In genomic region chr14:56119221-56119967, GRCh38 we compare ENCODE assay signal across 8 cellular contexts. TPM values are rescaled to one million over a fixed set of nuclear protein-coding genes. Genes with fewer than 3 reads are reported as not detected.
DNase-seq lines count a peak whose midpoint lies in the region; ATAC-seq and TF ChIP-seq lines count a peak whose summit lies in the region.

No MANE protein-coding gene starts in this region.

- WGBS in mesenchymal stem cell = under 1% methylated on average over 30 of the region's 49 CpGs

- peak overlapping the region; percentile 91 for H3K4me2 ChIP-seq in mesenchymal stem cell (ENCODE audit: low read length, poor library complexity, severe bottlenecking)

- TF ChIP-seq CTCF in endothelial cell (IDR thresholded peaks at IDR 0.05; ENCODE audit: unreplicated experiment) = no peak

- H3K9me3 Mint-ChIP-seq in endothelial cell (ENCODE audit: unreplicated experiment) = no peaks in the 10 kb centered on the region

- H3K4me1 Mint-ChIP-seq in endothelial cell (ENCODE audit: unreplicated experiment) = peaks cover 38% of the 10 kb centered on the region

- peak overlapping the region; percentile 50 for H4K91ac ChIP-seq in mesenchymal stem cell (ENCODE audit: low read length)

- H3K4me3 Mint-ChIP-seq in endothelial cell (ENCODE audit: unreplicated experiment) = peak overlapping the region; percentile 97

- H3K18ac ChIP-seq in mesenchymal stem cell (ENCODE audit: low read depth in 1 of 2, low read length in 2 of 2) = peak overlapping the region; percentile 61 to 92

- H3K27me3 ChIP-seq in mesenchymal stem cell (ENCODE audit: control insufficient read depth in 1 of 2, insufficient read depth in 1 of 2, low read length in 2 of 2) (no peaks in the 10 kb centered on the region), subcutaneous abdominal adipose tissue (ENCODE audit: control insufficient read depth in 5 of 5, insufficient read depth in 4 of 5, low read length in 5 of 5) (no peaks in the 10 kb centered on the region)

- no peak overlapping the region for H2AFZ ChIP-seq in mesenchymal stem cell (ENCODE audit: low read depth, low read length)

- DNase-seq in AML-193 (lab: John Stamatoyannopoulos, UW) (peak; percentile 13 to 39), NCI-H1105 (lab: John Stamatoyannopoulos, UW) (peak; percentile 30), endothelial cell (ENCODE audit: low spot score) (peak; percentile 63), mesenchymal stem cell (peak; percentile 53), NCI-H1048 (lab: John Stamatoyannopoulos, UW) (no peak)
- peak; percentile 5 to 11 for DNase-seq in activated CD4-positive, alpha-beta T cell treated with anti-CD3 and anti-CD28 coated beads, Interleukin-2, amount 50 U/mL, for 4 hours

- H3K27ac Mint-ChIP-seq in endothelial cell (ENCODE audit: unreplicated experiment) = peak overlapping the region; percentile 81

- H3K27ac ChIP-seq in mesenchymal stem cell (ENCODE audit: low read length, poor library complexity, severe bottlenecking) (no peak overlapping the region), subcutaneous abdominal adipose tissue (ENCODE audit: low read depth, low read length) (peak overlapping the region; percentile 60)

- no peak overlapping the region for H3K23ac ChIP-seq in mesenchymal stem cell (ENCODE audit: low read length in 2 of 2)

- peak overlapping the region; percentile 93 for H2BK120ac ChIP-seq in mesenchymal stem cell (ENCODE audit: low read depth, low read length)

- peak overlapping the region; percentile 29 to 96 for H3K14ac ChIP-seq in mesenchymal stem cell (ENCODE audit: low read length in 2 of 2)

- H2BK12ac ChIP-seq in mesenchymal stem cell (ENCODE audit: low read length in 2 of 2) = peak overlapping the region in 1 of 2 experiments; percentile 35

- H3K9ac ChIP-seq in mesenchymal stem cell (ENCODE audit: low read length) = peak overlapping the region; percentile 84
- peak overlapping the region; percentile 50 to 76 (median 59) for H3K9ac ChIP-seq in subcutaneous abdominal adipose tissue (ENCODE audit: low read length in 5 of 5)

- H3K4ac ChIP-seq in mesenchymal stem cell (ENCODE audit: low read depth in 1 of 2, low read length in 2 of 2) = peak overlapping the region in 1 of 2 experiments; percentile 73

- H3K27me3 Mint-ChIP-seq in endothelial cell (ENCODE audit: unreplicated experiment) = peaks cover 8% of the 10 kb centered on the region

- no peak overlapping the region for H4K8ac ChIP-seq in mesenchymal stem cell (ENCODE audit: low read length)

- H3K36me3 ChIP-seq in mesenchymal stem cell (ENCODE audit: control insufficient read depth in 1 of 2, insufficient read depth in 2 of 2, low read depth in 1 of 2, low read length in 2 of 2) (no peaks in the 10 kb centered on the region), subcutaneous abdominal adipose tissue (ENCODE audit: control insufficient read depth in 5 of 5, insufficient read depth in 5 of 5, low read length in 5 of 5) (no peaks in the 10 kb centered on the region)

- H3K4me3 ChIP-seq in mesenchymal stem cell (ENCODE audit: insufficient read depth in 1 of 2, low read depth in 1 of 2, low read length in 2 of 2) (peak overlapping the region; percentile 85 to 91), subcutaneous abdominal adipose tissue (ENCODE audit: low read depth in 1 of 5, low read length in 5 of 5) (peak overlapping the region; percentile 72 to 90 (median 74))

- H3K9me3 ChIP-seq in mesenchymal stem cell (ENCODE audit: control insufficient read depth, low read length) (no peaks in the 10 kb centered on the region), subcutaneous abdominal adipose tissue (ENCODE audit: control insufficient read depth in 5 of 5, low read length in 5 of 5) (no peaks in the 10 kb centered on the region)

- H3K36me3 Mint-ChIP-seq in endothelial cell (ENCODE audit: low read depth, unreplicated experiment) = no peaks in the 10 kb centered on the region

- peaks cover 2% of the 10 kb centered on the region for H3K79me1 ChIP-seq in mesenchymal stem cell (replicated peaks; ENCODE audit: low read length, poor library complexity, severe bottlenecking)

- H3K4me1 ChIP-seq in mesenchymal stem cell (ENCODE audit: control insufficient read depth, insufficient read depth, low read depth, low read length) = peaks cover 5% of the 10 kb centered on the region
- H3K4me1 ChIP-seq in subcutaneous abdominal adipose tissue (ENCODE audit: control insufficient read depth in 5 of 5, insufficient read depth in 5 of 5, low read length in 5 of 5) = peaks cover 2 to 29% (median 25%) of the 10 kb centered on the region in 5 donors

- no peak overlapping the region for H2AK5ac ChIP-seq in mesenchymal stem cell (ENCODE audit: low read length, severe bottlenecking)

- peak overlapping the region; percentile 80 for H2BK15ac ChIP-seq in mesenchymal stem cell (ENCODE audit: low read depth, poor library complexity, severe bottlenecking)

- peak; percentile 29 for ATAC-seq in GM19372 (IDR thresholded peaks at IDR 0.05; ENCODE audit: low read depth, unreplicated experiment)

- no peak overlapping the region for H2BK5ac ChIP-seq in mesenchymal stem cell (ENCODE audit: low read depth, low read length, poor library complexity, severe bottlenecking)

RNA-seq across cellular contexts. Expression of gene PELI2, which starts 1.2 kb away (rescaled TPM):
- 40.6 TPM for total RNA-seq in endothelial cell (ENCODE audit: unreplicated experiment)
- 4.6 TPM for polyA plus RNA-seq in mesenchymal stem cell (2013, experiment 1 of 2)
- 4.7 TPM for polyA plus RNA-seq in mesenchymal stem cell (2013, experiment 2 of 2)
